ENCODE assay signal across 8 cellular contexts in genomic region chr5:36606437-36607113, GRCh38. TPM values are rescaled to one million over a fixed set of nuclear protein-coding genes. Genes with fewer than 3 reads are reported as not detected.
DNase-seq lines count a peak whose midpoint lies in the region; ATAC-seq and TF ChIP-seq lines count a peak whose summit lies in the region.

Gene SLC1A3, plus strand, starts transcription at chr5:36606606. Its CDS starts 1,818 bp downstream, at chr5:36608424.

- TF ChIP-seq CTCF in lung (IDR thresholded peaks at IDR 0.05; ENCODE audit: control extremely low read depth, extremely low read depth) = no peak

- no peaks in the 10 kb centered on the region for H3K9me3 ChIP-seq in lung (ENCODE audit: control insufficient read depth in 2 of 2, insufficient read depth in 1 of 2, low read length in 1 of 2)

- peak within 1 kb of the TSS; percentile 74 for H3K4me3 Mint-ChIP-seq in T-helper 1 cell treated with Interleukin-12 subunit alpha and Interleukin-12 subunit beta and Interleukin-4 antibody, amounts not matched to agents 30 μg/mL and 1 μg/mL, for 36 hours

- H3K9me3 Mint-ChIP-seq in T-helper 1 cell treated with Interleukin-12 subunit alpha and Interleukin-12 subunit beta and Interleukin-4 antibody, amounts not matched to agents 30 μg/mL and 1 μg/mL, for 36 hours = no peaks in the 10 kb centered on the region

- H3K27ac ChIP-seq in lung (ENCODE audit: low read depth in 1 of 2, low read length in 1 of 2) = peak within 1 kb of the TSS; percentile 41 to 95

- peaks cover 10% of the 10 kb centered on the region for H3K4me1 Mint-ChIP-seq in T-helper 1 cell treated with Interleukin-12 subunit alpha and Interleukin-12 subunit beta and Interleukin-4 antibody, amounts not matched to agents 30 μg/mL and 1 μg/mL, for 36 hours (ENCODE audit: low read depth)

- H3K4me3 ChIP-seq in lung = peak within 1 kb of the TSS; percentile 2

- in situ Hi-C loops in G401 (cut with HindIII; ENCODE audit: low sequenced_read_pairs) = no loop called here

- no peak within 1 kb of the TSS for H3K27ac Mint-ChIP-seq in T-helper 1 cell treated with Interleukin-12 subunit alpha and Interleukin-12 subunit beta and Interleukin-4 antibody, amounts not matched to agents 30 μg/mL and 1 μg/mL, for 36 hours

- DNase-seq in G401 (ENCODE audit: low spot score) = peak; percentile 30
- DNase-seq in HPDE6-E6E7 (ENCODE audit: extremely low spot score) = peak; percentile 73
- DNase-seq in ecto neural progenitor cell (ENCODE audit: low spot score) = peak; percentile 80
- DNase-seq in lung (ENCODE audit: low spot score) = peak; percentile 52
- peak; percentile 36 to 40 for DNase-seq in stimulated activated CD4-positive, alpha-beta T cell treated with anti-CD3 and anti-CD28 coated beads, Interleukin-4, amount 100 ng/mL, for 48 hours (ENCODE audit: low read depth in 2 of 2)
- DNase-seq in SHP77 treated with DMSO at 0.1 percent for 48 hours (lab: John Stamatoyannopoulos, UW) = no peak

- H3K27me3 Mint-ChIP-seq in T-helper 1 cell treated with Interleukin-12 subunit alpha and Interleukin-12 subunit beta and Interleukin-4 antibody, amounts not matched to agents 30 μg/mL and 1 μg/mL, for 36 hours (ENCODE audit: low read depth) = peaks cover 67% of the 10 kb centered on the region

- no peaks in the 10 kb centered on the region for H3K36me3 ChIP-seq in lung (ENCODE audit: control insufficient read depth in 2 of 2, insufficient read depth in 2 of 2, low read length in 2 of 2)

- H3K4me1 ChIP-seq in lung (ENCODE audit: control insufficient read depth in 2 of 2, insufficient read depth in 2 of 2, low read length in 2 of 2) = no peaks in the 10 kb centered on the region

- H3K27me3 ChIP-seq in lung (ENCODE audit: control insufficient read depth, insufficient read depth) = no peaks in the 10 kb centered on the region

- 1 to 2% methylated on average over 20 of the region's 20 CpGs for WGBS in lung, 2 donors

- H3K36me3 Mint-ChIP-seq in T-helper 1 cell treated with Interleukin-12 subunit alpha and Interleukin-12 subunit beta and Interleukin-4 antibody, amounts not matched to agents 30 μg/mL and 1 μg/mL, for 36 hours (ENCODE audit: low read depth) = no peaks in the 10 kb centered on the region

- peak; percentile 89 for ATAC-seq in GM21423 (IDR thresholded peaks at IDR 0.05; ENCODE audit: unreplicated experiment)
- ATAC-seq in lung (ENCODE audit: insufficient read depth, low FRiP score) = peak; percentile 85

RNA-seq across cellular contexts. Expression of gene SLC1A3, which starts in this region (rescaled TPM):
- 2.9 TPM in 1 of 2 replicates, not detected in the other for total RNA-seq in G401 (2014; rRNA removed; shearing (Covaris generic))
- 10 to 100 TPM; 21.0 to 35.5 TPM for total RNA-seq in lung
- polyA plus RNA-seq in lung = 10 to 100 TPM in 1 of 2 donors, 1 to 10 TPM in 1; 3.4 to 47.6 TPM
